Comparison of ENCODE assay signal across 23 cellular contexts in the genomic region with DNA sequence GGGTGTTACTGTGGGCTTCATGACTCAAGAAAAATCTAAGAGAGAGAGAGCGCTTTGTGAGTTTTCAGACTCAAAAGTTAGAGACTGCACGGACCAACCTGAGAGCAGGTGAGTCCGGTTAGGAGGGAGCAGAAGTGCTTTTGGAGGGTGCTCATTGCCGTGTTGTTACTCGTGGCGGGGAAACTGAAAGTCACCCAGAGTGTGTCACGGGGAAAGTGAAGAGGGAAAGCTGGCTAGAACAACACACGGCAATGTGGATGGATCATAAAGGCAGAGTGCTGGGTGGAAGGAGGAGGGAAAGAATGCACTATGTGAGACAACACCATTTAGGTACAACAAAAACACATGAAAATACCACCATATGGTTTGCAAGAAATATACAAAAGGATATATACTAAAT.
"Had no signal": no experiment of that assay in that cellular context is flagged by ENCODE, and none has a peak within 500 bp of the region (broad histone marks: within the 10 kb centered on the region; RNA-seq: fewer than 3 reads in every experiment).

No MANE protein-coding gene starts in this region.

- H3K36me3 Mint-ChIP-seq: immature natural killer cell; neural progenitor cell; stimulated activated naive B cell treated with anti-CD40 and anti-IgM and Interleukin-4, amounts not matched to agents 10 μg/mL and 1 μg/mL and 100 μg/mL, for 72 hours had no signal

- H2AFZ ChIP-seq: neural progenitor cell had no signal

- H3K27ac Mint-ChIP-seq: immature natural killer cell; stimulated activated naive B cell treated with anti-CD40 and anti-IgM and Interleukin-4, amounts not matched to agents 10 μg/mL and 1 μg/mL and 100 μg/mL, for 72 hours; stimulated activated naive CD8-positive, alpha-beta T cell treated with anti-CD3 and anti-CD28 coated beads, Interleukin-15, Interleukin-2, amounts not matched to agents 100 ng/mL and 50 ng/mL, for 24 hours had no signal

- H3K4me2 ChIP-seq: neural progenitor cell had no signal

- H3K4me1 ChIP-seq: psoas muscle, sigmoid colon, transverse colon had no signal

- H3K36me3 ChIP-seq: neural progenitor cell, sigmoid colon, thoracic aorta, transverse colon had no signal

- H3K27ac ChIP-seq: dorsolateral prefrontal cortex, neural progenitor cell, psoas muscle, sigmoid colon, thoracic aorta, transverse colon had no signal

- H3K4me3 Mint-ChIP-seq: immature natural killer cell; nephron; stimulated activated naive B cell treated with anti-CD40 and anti-IgM and Interleukin-4, amounts not matched to agents 10 μg/mL and 1 μg/mL and 100 μg/mL, for 72 hours; stimulated activated naive CD8-positive, alpha-beta T cell treated with anti-CD3 and anti-CD28 coated beads, Interleukin-15, Interleukin-2, amounts not matched to agents 100 ng/mL and 50 ng/mL, for 24 hours had no signal

- DNase-seq: dorsolateral prefrontal cortex; effector CD4-positive, alpha-beta T cell; hypothalamus; immature natural killer cell; islet precursor cell; mammary epithelial cell; mesendoderm; midbrain; naive thymus-derived CD4-positive, alpha-beta T cell; nucleus accumbens; psoas muscle; right cardiac atrium; stimulated activated CD4-positive, alpha-beta T cell treated with anti-CD3 and anti-CD28 coated beads, Interleukin-2, amount 100 ng/mL, for 24 hours; stimulated activated CD4-positive, alpha-beta T cell treated with anti-CD3 and anti-CD28 coated beads, Interleukin-4, amount 100 ng/mL, for 24 hours; stimulated activated naive B cell treated with anti-CD40 and anti-IgM and Interleukin-4, amounts not matched to agents 10 μg/mL and 1 μg/mL and 100 μg/mL, for 72 hours; transverse colon had no signal

- H3K4me3 ChIP-seq: dorsolateral prefrontal cortex, neural progenitor cell, psoas muscle, sigmoid colon, thoracic aorta, transverse colon had no signal

- ATAC-seq: psoas muscle; right cardiac atrium; stimulated activated naive B cell treated with anti-CD40 and anti-IgM and Interleukin-4, amounts not matched to agents 10 μg/mL and 1 μg/mL and 100 μg/mL, for 72 hours had no signal

- H3K4me1 Mint-ChIP-seq: immature natural killer cell; stimulated activated naive B cell treated with anti-CD40 and anti-IgM and Interleukin-4, amounts not matched to agents 10 μg/mL and 1 μg/mL and 100 μg/mL, for 72 hours had no signal

- H3K9ac ChIP-seq: neural progenitor cell had no signal

- FAIRE-seq: colon, frontal cortex had no signal

- H3K9me3 ChIP-seq: psoas muscle, sigmoid colon, thoracic aorta, transverse colon had no signal

- H3K9me3 Mint-ChIP-seq: naive thymus-derived CD4-positive, alpha-beta T cell; nephron; stimulated activated naive B cell treated with anti-CD40 and anti-IgM and Interleukin-4, amounts not matched to agents 10 μg/mL and 1 μg/mL and 100 μg/mL, for 72 hours; stimulated activated naive CD8-positive, alpha-beta T cell treated with anti-CD3 and anti-CD28 coated beads, Interleukin-15, Interleukin-2, amounts not matched to agents 100 ng/mL and 50 ng/mL, for 24 hours had no signal

- H3K27me3 ChIP-seq: neural progenitor cell, transverse colon had no signal
